ENCODE assay signal across 1 cellular context in genomic region chr10:61941202-61941651, GRCh38.
TF ChIP-seq lines count a peak whose summit lies in the region.

No MANE protein-coding gene starts in this region.

TF ChIP-seq in IMR-90, 13 proteins besides CTCF, POLR2A, EP300 and RAD21:
- no peak for TF ChIP-seq ELK1 (IDR thresholded peaks at IDR 0.05; ENCODE audit: borderline replicate concordance, low read depth, low read length)
- TF ChIP-seq MXI1 (IDR thresholded peaks at IDR 0.05; ENCODE audit: borderline replicate concordance, low read depth, low read length), result no peak
- TF ChIP-seq MAFK (IDR thresholded peaks at IDR 0.05; ENCODE audit: low read depth, low read length), result no peak
- TF ChIP-seq CHD1 (IDR thresholded peaks at IDR 0.05; ENCODE audit: low read depth, low read length), result no peak
- no peak for TF ChIP-seq SMC3 (IDR thresholded peaks at IDR 0.05; ENCODE audit: low read depth, low read length)
- TF ChIP-seq RCOR1 (IDR thresholded peaks at IDR 0.05; ENCODE audit: insufficient replicate concordance, low read length), result no peak
- no peak for TF ChIP-seq FOS (IDR thresholded peaks at IDR 0.05; ENCODE audit: low read depth, low read length)
- no peak for TF ChIP-seq BHLHE40 (IDR thresholded peaks at IDR 0.05; ENCODE audit: low read depth, low read length)
- no peak for TF ChIP-seq CEBPB (IDR thresholded peaks at IDR 0.05; ENCODE audit: low read depth, low read length)
- no peak for TF ChIP-seq RFX5 (IDR thresholded peaks at IDR 0.05; ENCODE audit: low read depth, low read length)
- no peak for TF ChIP-seq NFE2L2 (IDR thresholded peaks at IDR 0.05; ENCODE audit: low read depth, low read length)
- no peak for TF ChIP-seq USF2 (IDR thresholded peaks at IDR 0.05; ENCODE audit: low read depth, low read length)
- no peak for TF ChIP-seq MAZ (IDR thresholded peaks at IDR 0.05; ENCODE audit: borderline replicate concordance, low read depth, low read length)
